Comparison of ENCODE assay signal across 1 cellular context in genomic region chr7:135662373-135663114, GRCh38.
TF ChIP-seq lines count a peak whose summit lies in the region.

STMP1 (plus strand) TSS chr7:135662514.

TF ChIP-seq in H1, 55 proteins besides CTCF, POLR2A, EP300 and RAD21:
- TF ChIP-seq FOSL1 (IDR thresholded peaks at IDR 0.05; ENCODE audit: insufficient read depth, low read depth, low read length) = no peak
- TF ChIP-seq, protein P1, sequence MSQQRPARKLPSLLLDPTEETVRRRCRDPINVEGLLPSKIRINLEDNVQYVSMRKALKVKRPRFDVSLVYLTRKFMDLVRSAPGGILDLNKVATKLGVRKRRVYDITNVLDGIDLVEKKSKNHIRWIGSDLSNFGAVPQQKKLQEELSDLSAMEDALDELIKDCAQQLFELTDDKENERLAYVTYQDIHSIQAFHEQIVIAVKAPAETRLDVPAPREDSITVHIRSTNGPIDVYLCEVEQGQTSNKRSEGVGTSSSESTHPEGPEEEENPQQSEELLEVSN (IDR thresholded peaks at IDR 0.05) = no peak
- no peak for TF ChIP-seq EZH2 (IDR thresholded peaks at IDR 0.05; ENCODE audit: low read depth, low read length, severe bottlenecking)
- TF ChIP-seq ATF3 (IDR thresholded peaks at IDR 0.05; ENCODE audit: insufficient read depth, low read depth, low read length) = no peak
- no peak for TF ChIP-seq RXRA (IDR thresholded peaks at IDR 0.05; ENCODE audit: insufficient read depth, low read depth, low read length)
- peak; percentile 55 for TF ChIP-seq SAP30 (IDR thresholded peaks at IDR 0.05; ENCODE audit: insufficient read depth, insufficient replicate concordance, low read length)
- no peak for TF ChIP-seq MAFK (IDR thresholded peaks at IDR 0.05; ENCODE audit: low read depth, low read length)
- peak; percentile 25; the same call in 1 of the 2 replicates for TF ChIP-seq SP1 (IDR thresholded peaks at IDR 0.05; ENCODE audit: low read depth, low read length)
- no peak for TF ChIP-seq CBX5 (IDR thresholded peaks at IDR 0.05; ENCODE audit: low read depth, low read length)
- TF ChIP-seq BCL11A (IDR thresholded peaks at IDR 0.05; ENCODE audit: low read depth in 2 of 2, low read length in 2 of 2) = no peak
- TF ChIP-seq GTF2F1 (IDR thresholded peaks at IDR 0.05; ENCODE audit: borderline replicate concordance, low read depth, low read length) = no peak; the same call in 1 of the 2 replicates
- no peak for TF ChIP-seq CHD1 (IDR thresholded peaks at IDR 0.05; ENCODE audit: low read depth, low read length)
- no peak for TF ChIP-seq KDM1A (IDR thresholded peaks at IDR 0.05; ENCODE audit: borderline replicate concordance, low read length)
- peak in 1 of 2 experiments; percentile 24; a peak in 1 of 4 replicates for TF ChIP-seq HDAC2 (IDR thresholded peaks at IDR 0.05; ENCODE audit: borderline replicate concordance in 1 of 2, low read depth in 2 of 2, low read length in 2 of 2)
- peak; percentile 77; the same call in 1 of the 2 replicates for TF ChIP-seq EGR1 (IDR thresholded peaks at IDR 0.05; ENCODE audit: borderline replicate concordance, low read depth, low read length)
- peak; percentile 10; the same call in 1 of the 2 replicates for TF ChIP-seq TEAD4 (IDR thresholded peaks at IDR 0.05; ENCODE audit: low read depth, low read length)
- TF ChIP-seq SIX5 (IDR thresholded peaks at IDR 0.05; ENCODE audit: low read depth, low read length) = no peak
- 0 out of 2 replicates have a peak, but pooled peaks have one; percentile 62 for TF ChIP-seq BACH1 (IDR thresholded peaks at IDR 0.05; ENCODE audit: low read length)
- no peak; the same call in 1 of the 2 replicates for TF ChIP-seq SP4 (IDR thresholded peaks at IDR 0.05; ENCODE audit: low read length)
- no peak for TF ChIP-seq JUN (IDR thresholded peaks at IDR 0.05; ENCODE audit: low read depth, low read length)
- no peak for TF ChIP-seq JUND (IDR thresholded peaks at IDR 0.05; ENCODE audit: low read length)
- no peak for TF ChIP-seq CHD7 (IDR thresholded peaks at IDR 0.05; ENCODE audit: insufficient replicate concordance, low read length)
- TF ChIP-seq SRF (IDR thresholded peaks at IDR 0.05; ENCODE audit: low read depth, low read length) = no peak; the same call in 1 of the 2 replicates
- peak; percentile 94 for TF ChIP-seq TAF1 (IDR thresholded peaks at IDR 0.05; ENCODE audit: low read depth, low read length)
- no peak for TF ChIP-seq TAF7 (optimal IDR thresholded peaks at IDR 0.05; ENCODE audit: borderline replicate concordance, low read depth, low read length)
- peak; percentile 86; the same call in 1 of the 2 replicates for TF ChIP-seq CEBPB (IDR thresholded peaks at IDR 0.05; ENCODE audit: low read depth, low read length)
- TF ChIP-seq RFX5 (IDR thresholded peaks at IDR 0.05; ENCODE audit: borderline replicate concordance, low read depth, low read length) = no peak
- TF ChIP-seq GABPA (IDR thresholded peaks at IDR 0.05; ENCODE audit: borderline replicate concordance, insufficient read depth, low read length) = peak; percentile 92
- no peak for TF ChIP-seq CTBP2 (IDR thresholded peaks at IDR 0.05; ENCODE audit: borderline replicate concordance, insufficient read depth, insufficient read length, low read length)
- no peak for TF ChIP-seq SIRT6 (IDR thresholded peaks at IDR 0.05; ENCODE audit: low read length)
- no peak for TF ChIP-seq TCF12 (IDR thresholded peaks at IDR 0.05; ENCODE audit: low read depth, low read length)
- TF ChIP-seq SIN3A (conservative IDR thresholded peaks at IDR 0.05 in 1 of 2, IDR thresholded peaks at IDR 0.05 in 1 of 2; ENCODE audit: low read depth in 1 of 2, low read length in 2 of 2) = peak in 1 of 2 experiments; percentile 79; a peak in 2 of 4 replicates
- no peak for TF ChIP-seq CBX8 (IDR thresholded peaks at IDR 0.05; ENCODE audit: borderline replicate concordance, low read depth, low read length)
- no peak for TF ChIP-seq POU5F1 (IDR thresholded peaks at IDR 0.05; ENCODE audit: low read depth, low read length)
- no peak; the same call in 1 of the 2 replicates for TF ChIP-seq KDM5A (IDR thresholded peaks at IDR 0.05; ENCODE audit: low read length)
- no peak for TF ChIP-seq RNF2 (IDR thresholded peaks at IDR 0.05; ENCODE audit: borderline replicate concordance, low read depth, low read length, missing control alignments, poor library complexity, severe bottlenecking)
- peak; percentile 89 for TF ChIP-seq CREB1 (IDR thresholded peaks at IDR 0.05)
- TF ChIP-seq USF2 (IDR thresholded peaks at IDR 0.05; ENCODE audit: low read length) = no peak
- TF ChIP-seq TBP (IDR thresholded peaks at IDR 0.05; ENCODE audit: low read depth, low read length) = peak; percentile 92
- TF ChIP-seq ASH2L (IDR thresholded peaks at IDR 0.05; ENCODE audit: low read length) = peak; percentile 99
- TF ChIP-seq POLR2AphosphoS5 (IDR thresholded peaks at IDR 0.05; ENCODE audit: low read depth, low read length) = peak; percentile 94
- TF ChIP-seq MAX (IDR thresholded peaks at IDR 0.05) = peak; percentile 85
- no peak; the same call in 1 of the 2 replicates for TF ChIP-seq YY1 (IDR thresholded peaks at IDR 0.05; ENCODE audit: low read depth, low read length)
- TF ChIP-seq PHF8 (conservative IDR thresholded peaks at IDR 0.05; ENCODE audit: low read depth, low read length) = peak; percentile 99
- no peak for TF ChIP-seq SP2 (IDR thresholded peaks at IDR 0.05; ENCODE audit: low read length)
- TF ChIP-seq KDM4A (IDR thresholded peaks at IDR 0.05; ENCODE audit: low read depth, low read length, severe bottlenecking) = peak; percentile 69
- TF ChIP-seq CHD2 (IDR thresholded peaks at IDR 0.05; ENCODE audit: low read length) = no peak
- TF ChIP-seq ATF2 (IDR thresholded peaks at IDR 0.05; ENCODE audit: low read length) = no peak
- no peak for TF ChIP-seq SUZ12 (IDR thresholded peaks at IDR 0.05; ENCODE audit: low read length)
- no peak for TF ChIP-seq NRF1 (IDR thresholded peaks at IDR 0.05; ENCODE audit: low read depth, low read length)
- TF ChIP-seq RBBP5 (IDR thresholded peaks at IDR 0.05; ENCODE audit: borderline replicate concordance, low read depth, low read length) = peak; percentile 98
- TF ChIP-seq NANOG (IDR thresholded peaks at IDR 0.05; ENCODE audit: insufficient read depth, low read depth, low read length, poor library complexity, severe bottlenecking) = no peak
- TF ChIP-seq BRCA1 (IDR thresholded peaks at IDR 0.05; ENCODE audit: low read depth, low read length) = no peak
- no peak for TF ChIP-seq HDAC6 (IDR thresholded peaks at IDR 0.05; ENCODE audit: low read depth, low read length)
- TF ChIP-seq ZNF274 (IDR thresholded peaks at IDR 0.05; ENCODE audit: borderline replicate concordance, extremely low read depth, low read length) = no peak
TF ChIP-seq in H1: peak in this region for 18.
